In genomic region chr6:28141500-28142329, GRCh38 we compare ENCODE assay signal across 1 cellular context.
TF ChIP-seq lines count a peak whose summit lies in the region.

Gene ZKSCAN8, plus strand, starts transcription at chr6:28141883. Its CDS starts 6,525 bp downstream, at chr6:28148408.

TF ChIP-seq in HEK293, 187 proteins besides CTCF, POLR2A, EP300 and RAD21 (continued from another document and continues in another):
- TF ChIP-seq ZNF639 (tag by site-specific recombination; IDR thresholded peaks at IDR 0.05) (peak; percentile 84; the same call in 1 of the 2 replicates), ZBTB21 (tag by site-specific recombination; IDR thresholded peaks at IDR 0.05) (no peak), YY2 (tag by site-specific recombination; IDR thresholded peaks at IDR 0.05) (no peak), TSHZ1 (tag by site-specific recombination; IDR thresholded peaks at IDR 0.05; ENCODE audit: borderline replicate concordance) (no peak), MEIS1 (CRISPR knock-in tag; IDR thresholded peaks at IDR 0.05; ENCODE audit: borderline replicate concordance) (no peak), ZNF548 (tag by site-specific recombination; IDR thresholded peaks at IDR 0.05) (no peak), ZNF324 (tag by site-specific recombination; IDR thresholded peaks at IDR 0.05) (no peak), MZF1 (tag by site-specific recombination; IDR thresholded peaks at IDR 0.05; ENCODE audit: borderline replicate concordance) (peak; percentile 31; the same call in 1 of the 2 replicates), ZNF747 (tag by site-specific recombination; IDR thresholded peaks at IDR 0.05) (no peak), ZNF423 (tag by site-specific recombination; IDR thresholded peaks at IDR 0.05) (0 out of 2 replicates have a peak, but pooled peaks have one; percentile 51), ZBTB7A (tag by site-specific recombination; IDR thresholded peaks at IDR 0.05; ENCODE audit: low read depth) (peak; percentile 79; the same call in 1 of the 2 replicates), ZNF26 (tag by site-specific recombination; IDR thresholded peaks at IDR 0.05) (no peak), FEZF1 (tag by site-specific recombination; IDR thresholded peaks at IDR 0.05) (no peak), ZXDB (tag by site-specific recombination; IDR thresholded peaks at IDR 0.05) (peak; percentile 87; the same call in 1 of the 2 replicates), ELK4 (IDR thresholded peaks at IDR 0.05; ENCODE audit: borderline replicate concordance, low read depth, low read length) (0 out of 2 replicates have a peak, but pooled peaks have one; percentile 53), PRDM2 (tag by site-specific recombination; IDR thresholded peaks at IDR 0.05; ENCODE audit: borderline replicate concordance) (no peak), ZNF37A (tag by site-specific recombination; IDR thresholded peaks at IDR 0.05) (no peak), ZNF596 (tag by site-specific recombination; IDR thresholded peaks at IDR 0.05) (no peak), KLF10 (tag by site-specific recombination; IDR thresholded peaks at IDR 0.05) (no peak), ZBTB20 (tag by site-specific recombination; IDR thresholded peaks at IDR 0.05) (peak; percentile 81), HOXA7 (CRISPR knock-in tag; IDR thresholded peaks at IDR 0.05; ENCODE audit: borderline replicate concordance) (no peak), ZNF248 (tag by site-specific recombination; IDR thresholded peaks at IDR 0.05) (no peak), ZNF23 (tag by site-specific recombination; IDR thresholded peaks at IDR 0.05; ENCODE audit: borderline replicate concordance) (no peak), HIC1 (tag by site-specific recombination; IDR thresholded peaks at IDR 0.05) (peak; percentile 94), ZNF501 (tag by site-specific recombination; IDR thresholded peaks at IDR 0.05) (peak; percentile 96), PRDM1 (tag by site-specific recombination; IDR thresholded peaks at IDR 0.05) (0 out of 2 replicates have a peak, but pooled peaks have one; percentile 15), ZNF610 (tag by site-specific recombination; IDR thresholded peaks at IDR 0.05; ENCODE audit: borderline replicate concordance) (no peak; the same call in 1 of the 2 replicates), ZNF202 (tag by site-specific recombination; IDR thresholded peaks at IDR 0.05; ENCODE audit: borderline replicate concordance) (no peak), ZNF518A (tag by site-specific recombination; conservative IDR thresholded peaks at IDR 0.05; ENCODE audit: low read depth) (peak; percentile 73), SCRT1 (tag by site-specific recombination; IDR thresholded peaks at IDR 0.05; ENCODE audit: borderline replicate concordance) (no peak), ZNF600 (tag by site-specific recombination; IDR thresholded peaks at IDR 0.05) (peak; percentile 95), ZNF10 (tag by site-specific recombination; IDR thresholded peaks at IDR 0.05) (peak; percentile 76), SP3 (tag by site-specific recombination; IDR thresholded peaks at IDR 0.05) (peak; percentile 60), SCRT2 (tag by site-specific recombination; IDR thresholded peaks at IDR 0.05) (peak; percentile 58), ZNF830 (tag by site-specific recombination; IDR thresholded peaks at IDR 0.05; ENCODE audit: low read depth) (no peak), YY1 (tag by site-specific recombination; IDR thresholded peaks at IDR 0.05) (peak; percentile 52), ZNF19 (tag by site-specific recombination; IDR thresholded peaks at IDR 0.05; ENCODE audit: low read depth) (no peak), ZNF366 (tag by site-specific recombination; conservative IDR thresholded peaks at IDR 0.05) (0 out of 2 replicates have a peak, but pooled peaks have one; percentile 23)
